9 cellular contexts compared by ENCODE assay signal in genomic region chr17:64495300-64495699, GRCh38. TPM values are rescaled to one million over a fixed set of nuclear protein-coding genes. Genes with fewer than 3 reads are reported as not detected.
DNase-seq lines count a peak whose midpoint lies in the region; ATAC-seq and TF ChIP-seq lines count a peak whose summit lies in the region.
"Not testable (repeated sequence)": the region's sequence is repeated elsewhere in the genome, so short reads cannot be mapped to it uniquely, and the experiment has no call there.
"Had no signal": no experiment of that assay in that cellular context is flagged by ENCODE, and none has a peak within 500 bp of the region (broad histone marks: within the 10 kb centered on the region; RNA-seq: fewer than 3 reads in every experiment).

No MANE protein-coding gene starts in this region.

- in situ Hi-C loops in HAP-1 (cut with MboI; ENCODE audit: low sequenced_read_pairs): loop anchor here (10.0 kb wide), 1 partner anchor 70 kb away; no protein-coding TSS in a partner anchor

- H3K4me1 ChIP-seq in HAP-1: peaks cover 15% of the 10 kb centered on the region

- H3K36me3 ChIP-seq in HAP-1 (replicated peaks): peaks cover 52% of the 10 kb centered on the region

- POLR2A ChIA-PET in CD4-positive, alpha-beta T cell (lab: Charles Lee): interaction anchor here (0.9 to 10.7 kb wide), 3 partner anchors 9 to 75 kb away, joined by 4 to 453 read pairs (median 18); partner anchors contain the start of genes CEP95 and DDX5
- POLR2A ChIA-PET in activated CD4-positive, alpha-beta T cell treated with anti-CD3 and anti-CD28 coated beads for 36 hours (lab: Charles Lee): interaction anchor here (5.2 kb wide), 1 partner anchor 11 kb away, joined by 111 read pairs; the partner anchor contains the start of genes CEP95 and DDX5

- DNase-seq in CD4-positive, alpha-beta T cell; HAP-1 (ENCODE audit: low spot score in 2 of 2); activated CD4-positive, alpha-beta T cell treated with anti-CD3 and anti-CD28 coated beads for 36 hours; effector memory CD8-positive, alpha-beta T cell; naive B cell: not testable (repeated sequence)
- peak; percentile 5 for DNase-seq in NK-92 treated with Interleukin-12 subunit alpha and Interleukin-12 subunit beta, amount 100 ng/mL, for 24 hours (lab: John Stamatoyannopoulos, UW)

- H3K27ac ChIP-seq in CD4-positive, alpha-beta T cell (ENCODE audit: low read depth, low read length): not testable (repeated sequence)

- not testable (repeated sequence) for H3K27me3 Mint-ChIP-seq in CD4-positive, alpha-beta T cell; activated CD4-positive, alpha-beta T cell treated with anti-CD3 and anti-CD28 coated beads for 36 hours; activated naive CD8-positive, alpha-beta T cell; effector memory CD8-positive, alpha-beta T cell; naive B cell; stimulated activated memory B cell treated with anti-CD40 and anti-IgM and Interleukin-4, amounts not matched to agents 10 μg/mL and 1 μg/mL and 100 μg/mL, for 72 hours

- intact Hi-C loops in CD4-positive, alpha-beta T cell (cut with DNase I, micrococcal nuclease): loop anchor here (5.0 to 10.0 kb wide), 3 partner anchors 173 to 720 kb away; partner anchors contain the start of genes CCDC47 (in 1 of the 2), DDX42 (in 1 of the 2) and TEX2 (in 1 of the 2)
- intact Hi-C loops in activated CD4-positive, alpha-beta T cell treated with anti-CD3 and anti-CD28 coated beads for 36 hours (cut with DNase I, micrococcal nuclease): loop anchor here in 1 of 2 experiments (5.0 to 10.0 kb wide), 2 partner anchors 110 to 348 kb away; no protein-coding TSS in a partner anchor

- H3K4me3 Mint-ChIP-seq in CD4-positive, alpha-beta T cell: peak overlapping the region; percentile 100
- H3K4me3 Mint-ChIP-seq in activated CD4-positive, alpha-beta T cell treated with anti-CD3 and anti-CD28 coated beads for 36 hours: peak overlapping the region; percentile 98
- peak overlapping the region; percentile 99 for H3K4me3 Mint-ChIP-seq in activated naive CD8-positive, alpha-beta T cell
- peak overlapping the region; percentile 96 to 97 for H3K4me3 Mint-ChIP-seq in effector memory CD8-positive, alpha-beta T cell
- H3K4me3 Mint-ChIP-seq in naive B cell: peak overlapping the region; percentile 71 to 100 (median 100)
- H3K4me3 Mint-ChIP-seq in stimulated activated memory B cell treated with anti-CD40 and anti-IgM and Interleukin-4, amounts not matched to agents 10 μg/mL and 1 μg/mL and 100 μg/mL, for 72 hours: peak overlapping the region; percentile 98

- not testable (repeated sequence) for H3K9me3 ChIP-seq in CD4-positive, alpha-beta T cell (ENCODE audit: control insufficient read depth, low read length); HAP-1

- not testable (repeated sequence) for TF ChIP-seq CTCF in CD4-positive, alpha-beta T cell (IDR thresholded peaks at IDR 0.05)

- H3K4me3 ChIP-seq in HAP-1: peak overlapping the region; percentile 69

- H3K36me3 Mint-ChIP-seq in CD4-positive, alpha-beta T cell (ENCODE audit: low read depth): peaks cover 82% of the 10 kb centered on the region
- peaks cover 56% of the 10 kb centered on the region for H3K36me3 Mint-ChIP-seq in activated CD4-positive, alpha-beta T cell treated with anti-CD3 and anti-CD28 coated beads for 36 hours (ENCODE audit: low read depth)
- peaks cover 22% of the 10 kb centered on the region for H3K36me3 Mint-ChIP-seq in activated naive CD8-positive, alpha-beta T cell
- H3K36me3 Mint-ChIP-seq in effector memory CD8-positive, alpha-beta T cell (ENCODE audit: insufficient read depth): peaks cover 59% of the 10 kb centered on the region
- H3K36me3 Mint-ChIP-seq in naive B cell: peaks cover 8 to 19% of the 10 kb centered on the region in 2 donors
- peaks cover 33% of the 10 kb centered on the region for H3K36me3 Mint-ChIP-seq in stimulated activated memory B cell treated with anti-CD40 and anti-IgM and Interleukin-4, amounts not matched to agents 10 μg/mL and 1 μg/mL and 100 μg/mL, for 72 hours

- H3K27me3 ChIP-seq in CD4-positive, alpha-beta T cell (ENCODE audit: control insufficient read depth, insufficient read depth, low read length); HAP-1 (ENCODE audit: low read depth): not testable (repeated sequence)

- not testable (repeated sequence) for ATAC-seq in CD4-positive, alpha-beta T cell (ENCODE audit: poor library complexity); activated CD4-positive, alpha-beta T cell treated with anti-CD3 and anti-CD28 coated beads for 36 hours; effector memory CD8-positive, alpha-beta T cell (replicated peaks); naive B cell (ENCODE audit: low read depth in 2 of 2); stimulated activated memory B cell treated with anti-CD40 and anti-IgM and Interleukin-4, amounts not matched to agents 10 μg/mL and 1 μg/mL and 100 μg/mL, for 72 hours

- CTCF ChIA-PET in CD4-positive, alpha-beta T cell (lab: Charles Lee): interaction anchor here (3.8 kb wide), 1 partner anchor 11 kb away, joined by 40 read pairs; the partner anchor contains the start of genes CEP95 and DDX5
- CTCF ChIA-PET in activated CD4-positive, alpha-beta T cell treated with anti-CD3 and anti-CD28 coated beads for 36 hours (lab: Charles Lee): interaction anchor here (0.6 to 1.6 kb wide), 5 partner anchors 8 to 76 kb away, joined by 3 to 6 read pairs (median 4); no protein-coding TSS in a partner anchor

- not testable (repeated sequence) for H3K9me3 Mint-ChIP-seq in CD4-positive, alpha-beta T cell; activated CD4-positive, alpha-beta T cell treated with anti-CD3 and anti-CD28 coated beads for 36 hours (ENCODE audit: low read depth); activated naive CD8-positive, alpha-beta T cell (ENCODE audit: low read depth); effector memory CD8-positive, alpha-beta T cell; naive B cell; stimulated activated memory B cell treated with anti-CD40 and anti-IgM and Interleukin-4, amounts not matched to agents 10 μg/mL and 1 μg/mL and 100 μg/mL, for 72 hours

- H3K27ac Mint-ChIP-seq in CD4-positive, alpha-beta T cell; activated CD4-positive, alpha-beta T cell treated with anti-CD3 and anti-CD28 coated beads for 36 hours; activated naive CD8-positive, alpha-beta T cell; effector memory CD8-positive, alpha-beta T cell; naive B cell: not testable (repeated sequence)
- H3K27ac Mint-ChIP-seq in stimulated activated memory B cell treated with anti-CD40 and anti-IgM and Interleukin-4, amounts not matched to agents 10 μg/mL and 1 μg/mL and 100 μg/mL, for 72 hours: peak overlapping the region; percentile 96

- H3K4me1 Mint-ChIP-seq in CD4-positive, alpha-beta T cell (ENCODE audit: low read depth): peaks cover 66% of the 10 kb centered on the region
- peaks cover 53% of the 10 kb centered on the region for H3K4me1 Mint-ChIP-seq in activated CD4-positive, alpha-beta T cell treated with anti-CD3 and anti-CD28 coated beads for 36 hours
- H3K4me1 Mint-ChIP-seq in activated naive CD8-positive, alpha-beta T cell (ENCODE audit: low read depth): peaks cover 62% of the 10 kb centered on the region
- H3K4me1 Mint-ChIP-seq in effector memory CD8-positive, alpha-beta T cell (ENCODE audit: low read depth in 2 of 2): peaks cover 44 to 66% of the 10 kb centered on the region in 2 donors
- peaks cover 29 to 60% (median 54%) of the 10 kb centered on the region in 3 donors for H3K4me1 Mint-ChIP-seq in naive B cell
- peaks cover 60% of the 10 kb centered on the region for H3K4me1 Mint-ChIP-seq in stimulated activated memory B cell treated with anti-CD40 and anti-IgM and Interleukin-4, amounts not matched to agents 10 μg/mL and 1 μg/mL and 100 μg/mL, for 72 hours

RNA-seq across cellular contexts. Expression of gene POLG2, which starts 1.6 kb away (rescaled TPM):
- total RNA-seq in CD4-positive, alpha-beta T cell: 10 to 100 TPM; 32.8 to 34.1 TPM
- 10 to 100 TPM; 26.9 to 30.2 TPM for total RNA-seq in activated CD4-positive, alpha-beta T cell treated with anti-CD3 and anti-CD28 coated beads for 36 hours
- polyA plus RNA-seq in naive B cell (ENCODE audit: low read depth in 6 of 6): 10 to 100 TPM in 3 of 6 donors, 1 to 10 TPM in 3; 8.5 to 14.1 (median 9.9) TPM

RNA-seq across cellular contexts. Expression of gene DDX5, which starts 10.8 kb away (rescaled TPM):
- 1,000 to 10,000 TPM; 2,388 to 2,534 TPM for total RNA-seq in CD4-positive, alpha-beta T cell
- 100 to 1,000 TPM; 575 TPM for total RNA-seq in activated CD4-positive, alpha-beta T cell treated with anti-CD3 and anti-CD28 coated beads for 36 hours
- 1,000 to 10,000 TPM; 1,301 to 1,824 (median 1,519) TPM for polyA plus RNA-seq in naive B cell (ENCODE audit: low read depth in 6 of 6)

RNA-seq across cellular contexts. Expression of gene CEP95, which starts 11.5 kb away (rescaled TPM):
- total RNA-seq in CD4-positive, alpha-beta T cell: 100 to 1,000 TPM; 256 to 269 TPM
- total RNA-seq in activated CD4-positive, alpha-beta T cell treated with anti-CD3 and anti-CD28 coated beads for 36 hours: 10 to 100 TPM; 40.5 to 42.8 TPM
- polyA plus RNA-seq in naive B cell (ENCODE audit: low read depth in 6 of 6): 10 to 100 TPM; 11.8 to 21.2 (median 14.7) TPM

RNA-seq across cellular contexts. Expression of gene MILR1, which starts 46.4 kb away (rescaled TPM):
- under 1 TPM in 1 of 2 experiments, not detected in 1; 0.30 TPM for total RNA-seq in CD4-positive, alpha-beta T cell
- total RNA-seq in activated CD4-positive, alpha-beta T cell treated with anti-CD3 and anti-CD28 coated beads for 36 hours: under 1 TPM in 1 of 2 experiments, not detected in 1; 0.30 TPM
- 10 to 100 TPM in 3 of 6 donors, 1 to 10 TPM in 3; 5.7 to 52.7 (median 15.9) TPM for polyA plus RNA-seq in naive B cell (ENCODE audit: low read depth in 6 of 6)
- total RNA-seq: kidney epithelial cell had no signal

Comparison
In these comparisons a context has a peak if more than half of its experiments do, and no peak if none do; other contexts are left out.
1. RNA of gene DDX5, which starts 10.8 kb away (total RNA-seq): 2,388 to 2,534 TPM in CD4-positive, alpha-beta T cell; 575 TPM in activated CD4-positive, alpha-beta T cell treated with anti-CD3 and anti-CD28 coated beads for 36 hours; every median in the first group is over 4 times any median in the second.
2. RNA of gene CEP95, which starts 11.5 kb away (total RNA-seq): 256 to 269 TPM in CD4-positive, alpha-beta T cell; 40.5 to 42.8 TPM in activated CD4-positive, alpha-beta T cell treated with anti-CD3 and anti-CD28 coated beads for 36 hours; every median in the first group is over 4 times any median in the second.
3. Peak in every context shown above with its lines, with median percentiles within 50 percentile points of each other: H3K4me3 Mint-ChIP-seq.